15 cellular contexts compared by ENCODE assay signal in genomic region chrX:111265506-111265905, GRCh38.
DNase-seq lines count a peak whose midpoint lies in the region; ATAC-seq and TF ChIP-seq lines count a peak whose summit lies in the region.
"Had no signal": no experiment of that assay in that cellular context is flagged by ENCODE, and none has a peak within 500 bp of the region (broad histone marks: within the 10 kb centered on the region; RNA-seq: fewer than 3 reads in every experiment).

No MANE protein-coding gene starts in this region.

- peaks cover 5% of the 10 kb centered on the region for H3K36me3 Mint-ChIP-seq in nephron (ENCODE audit: low read depth)
- H3K36me3 Mint-ChIP-seq: CD8-positive, alpha-beta T cell had no signal

- H3K4me1 Mint-ChIP-seq in nephron: peaks cover 58% of the 10 kb centered on the region
- H3K4me1 Mint-ChIP-seq: B cell had no signal

- H3K27me3 Mint-ChIP-seq in nephron (ENCODE audit: low read depth): peaks cover 5% of the 10 kb centered on the region
- H3K27me3 Mint-ChIP-seq: B cell had no signal

- no peak for TF ChIP-seq CTCF in nephron (IDR thresholded peaks at IDR 0.05; ENCODE audit: unreplicated experiment in 3 of 3)

- DNase-seq in ELF-1 (ENCODE audit: low read depth, low spot score): peak; percentile 40
- peak; percentile 18 for DNase-seq in NCI-H1092 (lab: John Stamatoyannopoulos, UW)
- DNase-seq in NCI-H69 (lab: John Stamatoyannopoulos, UW): peak; percentile 73
- DNase-seq in NCI-H2171 (lab: John Stamatoyannopoulos, UW): no peak
- DNase-seq in NCI-H510A treated with DMSO at 0.1 percent for 48 hours (lab: John Stamatoyannopoulos, UW): no peak
- DNase-seq: Calu3; CD8-positive, alpha-beta T cell; DMS79 treated with DMSO at 0.1 percent for 48 hours; HCEC 1CT; IMR-90 had no signal

- no peak for ATAC-seq in GM19035 (IDR thresholded peaks at IDR 0.05; ENCODE audit: unreplicated experiment)
- ATAC-seq: CD8-positive, alpha-beta T cell; GM12878; GM23338 had no signal

- H3K27ac Mint-ChIP-seq in nephron: peak overlapping the region in 1 of 3 experiments; percentile 46
- H3K27ac Mint-ChIP-seq: B cell; CD8-positive, alpha-beta T cell; GM23338 had no signal

- no peaks in the 10 kb centered on the region for H3K9me3 Mint-ChIP-seq in nephron
- H3K9me3 Mint-ChIP-seq: CD8-positive, alpha-beta T cell; GM23338 had no signal

- H3K4me3 Mint-ChIP-seq in nephron: peak overlapping the region in 2 of 3 experiments; percentile 39 to 94
- H3K4me3 Mint-ChIP-seq: B cell; CD8-positive, alpha-beta T cell; GM23338 had no signal

Comparison
In these comparisons a context has a peak if more than half of its experiments do, and no peak if none do; other contexts are left out.
1. DNase-seq: peak in ELF-1 (single experiment), NCI-H1092 (single experiment) and NCI-H69 (single experiment); none in NCI-H2171 (single experiment) and NCI-H510A treated with DMSO at 0.1 percent for 48 hours (single experiment).